ENCODE assay signal across 1 cellular context in the genomic region with DNA sequence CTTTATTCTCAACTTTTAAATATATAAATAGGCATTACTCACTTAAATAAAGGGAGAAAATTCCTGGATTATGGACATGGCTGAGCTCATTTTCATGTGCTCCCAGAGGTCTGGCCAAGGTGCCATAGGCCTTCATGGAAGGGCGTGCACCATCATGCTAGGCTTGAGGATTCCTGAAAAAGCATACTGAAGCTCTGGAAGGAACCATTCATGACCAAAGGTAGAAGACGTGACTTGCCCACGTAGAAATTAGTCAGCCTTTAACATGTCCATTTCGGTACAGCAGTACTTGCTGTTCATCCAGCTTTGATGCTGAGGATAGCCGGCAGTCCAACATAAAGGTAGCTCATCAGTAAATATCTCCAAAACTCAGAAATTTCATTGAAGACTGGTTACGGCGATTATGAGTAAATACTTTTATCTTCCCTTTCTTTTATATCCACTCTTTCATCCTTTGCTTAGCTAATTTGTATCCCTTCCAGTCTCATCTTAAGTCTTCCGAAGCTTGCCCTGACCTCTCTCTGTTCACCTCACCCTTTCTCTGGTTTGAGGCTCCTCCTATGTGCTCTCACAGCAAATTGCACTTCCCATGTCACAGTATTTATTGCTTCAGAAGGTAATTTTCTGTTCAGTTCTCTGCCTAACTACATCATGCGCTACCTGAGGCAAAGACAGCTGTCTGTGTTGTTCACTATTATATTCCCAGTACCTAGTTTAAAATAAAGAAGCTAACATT.
TF ChIP-seq lines count a peak whose summit lies in the region.

No MANE protein-coding gene starts in this region.

TF ChIP-seq in SK-N-SH treated with all-trans-retinoic acid at 6 μM for 48 hours, 23 proteins besides CTCF, POLR2A, EP300 and RAD21 (continued from another document):
- TF ChIP-seq, protein P1, sequence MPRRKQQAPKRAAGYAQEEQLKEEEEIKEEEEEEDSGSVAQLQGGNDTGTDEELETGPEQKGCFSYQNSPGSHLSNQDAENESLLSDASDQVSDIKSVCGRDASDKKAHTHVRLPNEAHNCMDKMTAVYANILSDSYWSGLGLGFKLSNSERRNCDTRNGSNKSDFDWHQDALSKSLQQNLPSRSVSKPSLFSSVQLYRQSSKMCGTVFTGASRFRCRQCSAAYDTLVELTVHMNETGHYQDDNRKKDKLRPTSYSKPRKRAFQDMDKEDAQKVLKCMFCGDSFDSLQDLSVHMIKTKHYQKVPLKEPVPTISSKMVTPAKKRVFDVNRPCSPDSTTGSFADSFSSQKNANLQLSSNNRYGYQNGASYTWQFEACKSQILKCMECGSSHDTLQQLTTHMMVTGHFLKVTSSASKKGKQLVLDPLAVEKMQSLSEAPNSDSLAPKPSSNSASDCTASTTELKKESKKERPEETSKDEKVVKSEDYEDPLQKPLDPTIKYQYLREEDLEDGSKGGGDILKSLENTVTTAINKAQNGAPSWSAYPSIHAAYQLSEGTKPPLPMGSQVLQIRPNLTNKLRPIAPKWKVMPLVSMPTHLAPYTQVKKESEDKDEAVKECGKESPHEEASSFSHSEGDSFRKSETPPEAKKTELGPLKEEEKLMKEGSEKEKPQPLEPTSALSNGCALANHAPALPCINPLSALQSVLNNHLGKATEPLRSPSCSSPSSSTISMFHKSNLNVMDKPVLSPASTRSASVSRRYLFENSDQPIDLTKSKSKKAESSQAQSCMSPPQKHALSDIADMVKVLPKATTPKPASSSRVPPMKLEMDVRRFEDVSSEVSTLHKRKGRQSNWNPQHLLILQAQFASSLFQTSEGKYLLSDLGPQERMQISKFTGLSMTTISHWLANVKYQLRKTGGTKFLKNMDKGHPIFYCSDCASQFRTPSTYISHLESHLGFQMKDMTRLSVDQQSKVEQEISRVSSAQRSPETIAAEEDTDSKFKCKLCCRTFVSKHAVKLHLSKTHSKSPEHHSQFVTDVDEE (CRISPR knock-in tag; IDR thresholded peaks at IDR 0.05) = no peak
- TF ChIP-seq SNAI2 (CRISPR knock-in tag; IDR thresholded peaks at IDR 0.05) (no peak), PPARA (CRISPR knock-in tag; IDR thresholded peaks at IDR 0.05; ENCODE audit: borderline replicate concordance) (no peak), BACH2 (CRISPR knock-in tag; IDR thresholded peaks at IDR 0.05; ENCODE audit: borderline replicate concordance) (no peak), TOX (CRISPR knock-in tag; IDR thresholded peaks at IDR 0.05; ENCODE audit: borderline replicate concordance) (no peak), ISL1 (CRISPR knock-in tag; IDR thresholded peaks at IDR 0.05) (no peak), GLIS3 (CRISPR knock-in tag; IDR thresholded peaks at IDR 0.05) (no peak), CSDC2 (CRISPR knock-in tag; IDR thresholded peaks at IDR 0.05) (no peak), ZNF565 (CRISPR knock-in tag; conservative IDR thresholded peaks at IDR 0.05; ENCODE audit: low read depth) (no peak)
- TF ChIP-seq, protein P2, sequence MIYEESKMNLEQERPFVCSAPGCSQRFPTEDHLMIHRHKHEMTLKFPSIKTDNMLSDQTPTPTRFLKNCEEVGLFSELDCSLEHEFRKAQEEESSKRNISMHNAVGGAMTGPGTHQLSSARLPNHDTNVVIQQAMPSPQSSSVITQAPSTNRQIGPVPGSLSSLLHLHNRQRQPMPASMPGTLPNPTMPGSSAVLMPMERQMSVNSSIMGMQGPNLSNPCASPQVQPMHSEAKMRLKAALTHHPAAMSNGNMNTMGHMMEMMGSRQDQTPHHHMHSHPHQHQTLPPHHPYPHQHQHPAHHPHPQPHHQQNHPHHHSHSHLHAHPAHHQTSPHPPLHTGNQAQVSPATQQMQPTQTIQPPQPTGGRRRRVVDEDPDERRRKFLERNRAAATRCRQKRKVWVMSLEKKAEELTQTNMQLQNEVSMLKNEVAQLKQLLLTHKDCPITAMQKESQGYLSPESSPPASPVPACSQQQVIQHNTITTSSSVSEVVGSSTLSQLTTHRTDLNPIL (CRISPR knock-in tag; IDR thresholded peaks at IDR 0.05; ENCODE audit: low read depth) = no peak
